ENCODE assay signal across 26 cellular contexts in the genomic region with DNA sequence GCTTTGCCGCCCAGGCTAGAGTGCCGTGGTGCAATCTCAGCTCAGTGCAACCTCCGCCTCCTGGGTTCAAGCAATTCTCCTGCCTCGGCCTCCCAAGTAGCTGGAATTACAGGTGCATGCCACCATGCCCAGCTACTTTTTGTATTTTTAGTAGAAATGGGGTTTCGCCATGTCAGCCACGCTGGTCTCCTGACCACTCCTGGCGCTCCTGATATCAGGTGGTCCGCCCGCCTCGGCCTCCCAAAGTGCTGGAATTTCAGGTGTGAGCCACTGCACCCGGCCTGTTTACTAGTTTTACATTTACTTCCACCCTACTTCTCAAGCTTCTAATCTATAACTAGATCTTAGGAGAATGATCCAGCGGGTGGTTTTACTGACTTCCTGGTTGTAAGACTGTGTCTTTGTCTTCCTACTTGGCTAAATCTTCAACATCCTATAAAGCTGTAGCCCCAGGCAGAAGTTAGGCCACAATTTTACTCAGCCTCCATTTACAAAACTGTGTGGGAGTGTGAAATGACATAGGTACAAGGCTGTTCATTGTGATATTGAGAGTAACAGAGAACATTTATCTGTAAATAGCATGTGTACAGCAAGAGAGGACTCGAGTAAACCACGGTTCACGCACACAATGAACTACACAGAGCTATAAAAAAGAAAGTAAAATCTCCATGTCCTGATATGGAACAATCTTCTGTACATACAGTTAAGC. TPM values are rescaled to one million over a fixed set of nuclear protein-coding genes. Genes with fewer than 3 reads are reported as not detected.
DNase-seq lines count a peak whose midpoint lies in the region; ATAC-seq and TF ChIP-seq lines count a peak whose summit lies in the region.
"Had no signal": no experiment of that assay in that cellular context is flagged by ENCODE, and none has a peak within 500 bp of the region (broad histone marks: within the 10 kb centered on the region; RNA-seq: fewer than 3 reads in every experiment).

No MANE protein-coding gene starts in this region.

- H3K27me3 Mint-ChIP-seq in CD14-positive monocyte (ENCODE audit: low read depth in 3 of 3), result peaks cover 0 to 2% (median 2%) of the 10 kb centered on the region in 3 donors
- H3K27me3 Mint-ChIP-seq: type B pancreatic cell had no signal

- H3K4me3 ChIP-seq in HAP-1 (no peak overlapping the region), vagina (no peak overlapping the region)
- H3K4me3 ChIP-seq: ovary, stomach had no signal

- DNase-seq in HAP-1 (ENCODE audit: low spot score in 2 of 2), result peak; percentile 26 to 42
- peak; percentile 98 for DNase-seq in SK-MEL-5 (ENCODE audit: low read depth, low spot score)
- peak; percentile 31 to 35 for DNase-seq in left colon
- no peak for DNase-seq in vagina (ENCODE audit: extremely low spot score in 2 of 2)
- DNase-seq in CD14-positive monocyte (ENCODE audit: low spot score), result no peak
- DNase-seq: activated gamma-delta T cell; brain microvascular endothelial cell; C1 segment of cervical spinal cord; effector memory CD4-positive, alpha-beta T cell; left cardiac atrium; mesenchymal stem cell; MV-4-11; naive thymus-derived CD8-positive, alpha-beta T cell; NCI-H1694 treated with DMSO at 0.1 percent for 48 hours; NCI-H2171 treated with DMSO at 0.1 percent for 48 hours; NCI-H526 treated with DMSO at 0.1 percent for 48 hours; ovary; right cardiac atrium; stomach; SW 1271 had no signal

- H3K36me3 ChIP-seq in HAP-1 (replicated peaks) (no peaks in the 10 kb centered on the region), vagina (no peaks in the 10 kb centered on the region)
- H3K36me3 ChIP-seq: brain microvascular endothelial cell, ovary, stomach had no signal

- in situ Hi-C loops in HAP-1 (cut with MboI; ENCODE audit: low sequenced_read_pairs) (no loop called here), SK-MEL-5 (cut with HindIII; ENCODE audit: low pct_unique_long_range_greater_than_20kb, low sequenced_read_pairs) (no loop called here)

- H3K27me3 ChIP-seq in HAP-1 (ENCODE audit: low read depth) (no peaks in the 10 kb centered on the region), vagina (no peaks in the 10 kb centered on the region)
- H3K27me3 ChIP-seq: brain microvascular endothelial cell, ovary, stomach had no signal

- H3K27ac ChIP-seq in 22Rv1, result peak overlapping the region; percentile 60
- H3K27ac ChIP-seq in vagina, result no peak overlapping the region
- H3K27ac ChIP-seq: brain microvascular endothelial cell, ovary, stomach had no signal

- peaks cover 0 to 2% of the 10 kb centered on the region in 2 donors for H3K36me3 Mint-ChIP-seq in CD14-positive monocyte
- H3K36me3 Mint-ChIP-seq: type B pancreatic cell had no signal

- H3K4me1 ChIP-seq in HAP-1 (no peaks in the 10 kb centered on the region; the same call in 1 of the 2 replicates), vagina (no peaks in the 10 kb centered on the region)
- H3K4me1 ChIP-seq: stomach had no signal

- peak; percentile 93 for ATAC-seq in left colon
- ATAC-seq in GM19328 (IDR thresholded peaks at IDR 0.05; ENCODE audit: unreplicated experiment), result no peak
- ATAC-seq in GM21526 (IDR thresholded peaks at IDR 0.05; ENCODE audit: low FRiP score, unreplicated experiment), result no peak
- ATAC-seq: left cardiac atrium; naive thymus-derived CD8-positive, alpha-beta T cell; right cardiac atrium; Right ventricle myocardium inferior had no signal

- no peaks in the 10 kb centered on the region for H3K4me1 Mint-ChIP-seq in CD14-positive monocyte

- TF ChIP-seq CTCF in 22Rv1 (IDR thresholded peaks at IDR 0.05) (no peak), vagina (IDR thresholded peaks at IDR 0.05) (no peak), CD14-positive monocyte (IDR thresholded peaks at IDR 0.05) (no peak)

- no peak overlapping the region for H3K4me3 Mint-ChIP-seq in CD14-positive monocyte
- H3K4me3 Mint-ChIP-seq: IgD-negative memory B cell; naive thymus-derived CD8-positive, alpha-beta T cell; type B pancreatic cell had no signal

- H3K27ac Mint-ChIP-seq in CD14-positive monocyte, result no peak overlapping the region
- H3K27ac Mint-ChIP-seq: IgD-negative memory B cell, type B pancreatic cell had no signal

- H3K9me3 ChIP-seq in HAP-1 (no peaks in the 10 kb centered on the region), vagina (no peaks in the 10 kb centered on the region)
- H3K9me3 ChIP-seq: ovary had no signal

- intact Hi-C loops in left colon (cut with DNase I, micrococcal nuclease), result no loop called here
- intact Hi-C loops in vagina (cut with DNase I), result no loop called here
- intact Hi-C loops in CD14-positive monocyte (cut with micrococcal nuclease), result no loop called here

- H3K9me3 Mint-ChIP-seq in CD14-positive monocyte, result peaks cover 20 to 29% (median 24%) of the 10 kb centered on the region in 7 donors

- TF ChIP-seq POLR2A in vagina (IDR thresholded peaks at IDR 0.05), result no peak

RNA-seq across cellular contexts. Expression of gene POU2F1, which starts 9.6 kb away (rescaled TPM):
- 8.0 and 11.3 TPM in 2 replicates for total RNA-seq in SK-MEL-5 (2014; rRNA removed; shearing (Covaris generic))
- polyA plus RNA-seq in SK-MEL-5 (2015; cell fraction: cytosol; rRNA removed), result 4.6 and 11.8 TPM in 2 replicates
- polyA plus RNA-seq in SK-MEL-5 (2015; cell fraction: nucleus; rRNA removed), result 7.5 and 7.8 TPM in 2 replicates
- total RNA-seq in left colon (10 to 100 TPM; 14.3 to 16.4 TPM), vagina (10.8 TPM)
- 1 to 10 TPM; 2.3 to 4.2 TPM for polyA plus RNA-seq in CD14-positive monocyte

Comparison
In these comparisons a context has a peak if more than half of its experiments do, and no peak if none do; other contexts are left out.
1. DNase-seq: peak in HAP-1 (2 of 2), SK-MEL-5 (single experiment) and left colon (2 of 2); none in vagina (0 of 2) and CD14-positive monocyte (single experiment).